In genomic region chr9:117414220-117414905, GRCh38 we compare ENCODE assay signal across 8 cellular contexts. TPM values are rescaled to one million over a fixed set of nuclear protein-coding genes. Genes with fewer than 3 reads are reported as not detected.
DNase-seq lines count a peak whose midpoint lies in the region; ATAC-seq, FAIRE-seq and TF ChIP-seq lines count a peak whose summit lies in the region.

No MANE protein-coding gene starts in this region.

- peak overlapping the region; percentile 72 for H3K9ac ChIP-seq in ES-I3 (ENCODE audit: low read depth, low read length)

- TF ChIP-seq CTCF in osteoblast (IDR thresholded peaks at IDR 0.05; ENCODE audit: extremely low read depth, low read depth, low read length): no peak

- no peak overlapping the region for H2AFZ ChIP-seq in osteoblast (ENCODE audit: low read length)

- DNase-seq in NCI-H345 treated with DMSO at 0.1 percent for 48 hours (lab: John Stamatoyannopoulos, UW; ENCODE audit: unreplicated experiment) (peak; percentile 19), frontal cortex (ENCODE audit: low spot score in 2 of 2) (peak; percentile 49 to 71), osteoblast (ENCODE audit: insufficient read length, low spot score, missing footprints) (peak; percentile 82), SKM-1 (lab: John Stamatoyannopoulos, UW; ENCODE audit: unreplicated experiment) (no peak)
- no peak for DNase-seq in central memory CD4-positive, alpha-beta T cell

- no peak for FAIRE-seq in frontal cortex (lab: Jason Lieb, UNC)

- H3K4me2 ChIP-seq in osteoblast (ENCODE audit: insufficient read depth, low read length): no peak overlapping the region

- H3K27me3 ChIP-seq in osteoblast (ENCODE audit: insufficient read depth, low read length): peaks cover 41% of the 10 kb centered on the region

- H3K4me1 ChIP-seq in ES-I3 (ENCODE audit: insufficient read depth, low read length): no peaks in the 10 kb centered on the region
- no peaks in the 10 kb centered on the region for H3K4me1 ChIP-seq in osteoblast (ENCODE audit: insufficient read depth, low read length)

- H3K36me3 ChIP-seq in ES-I3 (ENCODE audit: insufficient read depth, low read length) (no peaks in the 10 kb centered on the region), osteoblast (ENCODE audit: insufficient read depth, low read length) (no peaks in the 10 kb centered on the region)

- no peak overlapping the region for H3K27ac ChIP-seq in osteoblast (ENCODE audit: low read depth, low read length)

- ATAC-seq in GM21390 (IDR thresholded peaks at IDR 0.05; ENCODE audit: unreplicated experiment) (no peak), HG02571 (IDR thresholded peaks at IDR 0.05; ENCODE audit: unreplicated experiment) (no peak)

- H3K79me2 ChIP-seq in osteoblast (ENCODE audit: insufficient read depth, low read length): no peaks in the 10 kb centered on the region

- H3K9me3 ChIP-seq in ES-I3 (ENCODE audit: control insufficient read depth, insufficient read depth, low read length) (no peaks in the 10 kb centered on the region), osteoblast (ENCODE audit: low read depth, low read length) (no peaks in the 10 kb centered on the region)

- no peaks in the 10 kb centered on the region for H4K20me1 ChIP-seq in osteoblast (ENCODE audit: insufficient read depth, low read length)

- H3K4me3 ChIP-seq in osteoblast (ENCODE audit: insufficient read depth, low read length): no peak overlapping the region

RNA-seq across cellular contexts. Expression of gene ASTN2, which starts 0.5 kb away (rescaled TPM):
- total RNA-seq in frontal cortex: 23.2 TPM
- 4.7 TPM in 2 replicates for total RNA-seq in osteoblast

Comparison
In these comparisons a context has a peak if more than half of its experiments do, and no peak if none do; other contexts are left out.
1. DNase-seq: peak in NCI-H345 treated with DMSO at 0.1 percent for 48 hours (single experiment), frontal cortex (2 of 2) and osteoblast (single experiment); none in SKM-1 (single experiment) and central memory CD4-positive, alpha-beta T cell (single experiment).